Comparison of ENCODE assay signal across 3 cellular contexts in the genomic region with DNA sequence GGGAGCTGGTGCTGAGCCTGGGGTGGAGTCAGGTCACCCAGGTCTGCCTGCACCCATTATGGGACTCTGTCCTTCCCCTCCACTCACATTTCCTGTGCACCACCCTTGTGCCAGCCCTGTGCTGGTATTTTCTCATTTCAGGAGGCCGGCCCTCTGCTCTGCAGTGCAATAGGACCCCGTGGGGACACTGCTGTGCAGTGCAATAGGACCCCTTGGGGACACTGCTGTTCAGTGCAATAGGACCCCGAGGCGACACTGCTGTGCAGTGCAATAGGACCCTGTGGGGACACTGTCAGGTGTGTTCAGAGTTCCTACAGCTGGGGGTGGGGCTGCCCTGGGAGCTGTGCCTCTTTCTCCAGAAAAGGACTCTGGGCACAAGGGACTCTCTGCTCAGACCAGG.
TF ChIP-seq lines count a peak whose summit lies in the region.

No MANE protein-coding gene starts in this region.

TF ChIP-seq in HepG2, 621 proteins besides CTCF, POLR2A, EP300 and RAD21 (continues in another document):
- TF ChIP-seq NR2C2 (CRISPR knock-in tag; IDR thresholded peaks at IDR 0.05; ENCODE audit: borderline replicate concordance), result no peak
- TF ChIP-seq, protein P1, sequence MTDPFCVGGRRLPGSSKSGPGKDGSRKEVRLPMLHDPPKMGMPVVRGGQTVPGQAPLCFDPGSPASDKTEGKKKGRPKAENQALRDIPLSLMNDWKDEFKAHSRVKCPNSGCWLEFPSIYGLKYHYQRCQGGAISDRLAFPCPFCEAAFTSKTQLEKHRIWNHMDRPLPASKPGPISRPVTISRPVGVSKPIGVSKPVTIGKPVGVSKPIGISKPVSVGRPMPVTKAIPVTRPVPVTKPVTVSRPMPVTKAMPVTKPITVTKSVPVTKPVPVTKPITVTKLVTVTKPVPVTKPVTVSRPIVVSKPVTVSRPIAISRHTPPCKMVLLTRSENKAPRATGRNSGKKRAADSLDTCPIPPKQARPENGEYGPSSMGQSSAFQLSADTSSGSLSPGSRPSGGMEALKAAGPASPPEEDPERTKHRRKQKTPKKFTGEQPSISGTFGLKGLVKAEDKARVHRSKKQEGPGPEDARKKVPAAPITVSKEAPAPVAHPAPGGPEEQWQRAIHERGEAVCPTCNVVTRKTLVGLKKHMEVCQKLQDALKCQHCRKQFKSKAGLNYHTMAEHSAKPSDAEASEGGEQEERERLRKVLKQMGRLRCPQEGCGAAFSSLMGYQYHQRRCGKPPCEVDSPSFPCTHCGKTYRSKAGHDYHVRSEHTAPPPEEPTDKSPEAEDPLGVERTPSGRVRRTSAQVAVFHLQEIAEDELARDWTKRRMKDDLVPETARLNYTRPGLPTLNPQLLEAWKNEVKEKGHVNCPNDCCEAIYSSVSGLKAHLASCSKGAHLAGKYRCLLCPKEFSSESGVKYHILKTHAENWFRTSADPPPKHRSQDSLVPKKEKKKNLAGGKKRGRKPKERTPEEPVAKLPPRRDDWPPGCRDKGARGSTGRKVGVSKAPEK (CRISPR knock-in tag; IDR thresholded peaks at IDR 0.05; ENCODE audit: borderline replicate concordance), result no peak
- TF ChIP-seq NR1H2 (CRISPR knock-in tag; IDR thresholded peaks at IDR 0.05; ENCODE audit: borderline replicate concordance, low read depth), result no peak
- no peak for TF ChIP-seq ZNF570 (CRISPR knock-in tag; IDR thresholded peaks at IDR 0.05; ENCODE audit: borderline replicate concordance)
- TF ChIP-seq ARID2 (CRISPR knock-in tag; IDR thresholded peaks at IDR 0.05; ENCODE audit: borderline replicate concordance), result no peak
- no peak for TF ChIP-seq ESRRA (CRISPR knock-in tag; IDR thresholded peaks at IDR 0.05; ENCODE audit: low read depth)
- TF ChIP-seq, protein P2, sequence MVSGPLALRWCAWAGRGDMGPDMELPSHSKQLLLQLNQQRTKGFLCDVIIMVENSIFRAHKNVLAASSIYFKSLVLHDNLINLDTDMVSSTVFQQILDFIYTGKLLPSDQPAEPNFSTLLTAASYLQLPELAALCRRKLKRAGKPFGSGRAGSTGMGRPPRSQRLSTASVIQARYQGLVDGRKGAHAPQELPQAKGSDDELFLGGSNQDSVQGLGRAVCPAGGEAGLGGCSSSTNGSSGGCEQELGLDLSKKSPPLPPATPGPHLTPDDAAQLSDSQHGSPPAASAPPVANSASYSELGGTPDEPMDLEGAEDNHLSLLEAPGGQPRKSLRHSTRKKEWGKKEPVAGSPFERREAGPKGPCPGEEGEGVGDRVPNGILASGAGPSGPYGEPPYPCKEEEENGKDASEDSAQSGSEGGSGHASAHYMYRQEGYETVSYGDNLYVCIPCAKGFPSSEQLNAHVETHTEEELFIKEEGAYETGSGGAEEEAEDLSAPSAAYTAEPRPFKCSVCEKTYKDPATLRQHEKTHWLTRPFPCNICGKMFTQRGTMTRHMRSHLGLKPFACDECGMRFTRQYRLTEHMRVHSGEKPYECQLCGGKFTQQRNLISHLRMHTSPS (CRISPR knock-in tag; IDR thresholded peaks at IDR 0.05; ENCODE audit: low read depth), result no peak
- no peak for TF ChIP-seq RFXAP (CRISPR knock-in tag; IDR thresholded peaks at IDR 0.05; ENCODE audit: borderline replicate concordance)
- TF ChIP-seq FOXA1 (IDR thresholded peaks at IDR 0.05), result no peak
- no peak for TF ChIP-seq FOXA1 (CRISPR knock-in tag; IDR thresholded peaks at IDR 0.05)
- no peak for TF ChIP-seq REXO4 (CRISPR knock-in tag; IDR thresholded peaks at IDR 0.05; ENCODE audit: borderline replicate concordance)
- TF ChIP-seq, protein P3, sequence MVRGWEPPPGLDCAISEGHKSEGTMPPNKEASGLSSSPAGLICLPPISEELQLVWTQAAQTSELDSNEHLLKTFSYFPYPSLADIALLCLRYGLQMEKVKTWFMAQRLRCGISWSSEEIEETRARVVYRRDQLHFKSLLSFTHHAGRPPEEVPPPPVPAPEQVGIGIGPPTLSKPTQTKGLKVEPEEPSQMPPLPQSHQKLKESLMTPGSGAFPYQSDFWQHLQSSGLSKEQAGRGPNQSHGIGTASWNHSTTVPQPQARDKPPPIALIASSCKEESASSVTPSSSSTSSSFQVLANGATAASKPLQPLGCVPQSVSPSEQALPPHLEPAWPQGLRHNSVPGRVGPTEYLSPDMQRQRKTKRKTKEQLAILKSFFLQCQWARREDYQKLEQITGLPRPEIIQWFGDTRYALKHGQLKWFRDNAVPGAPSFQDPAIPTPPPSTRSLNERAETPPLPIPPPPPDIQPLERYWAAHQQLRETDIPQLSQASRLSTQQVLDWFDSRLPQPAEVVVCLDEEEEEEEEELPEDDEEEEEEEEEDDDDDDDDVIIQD (CRISPR knock-in tag; IDR thresholded peaks at IDR 0.05; ENCODE audit: low read depth), result no peak
- no peak for TF ChIP-seq ZNF256 (CRISPR knock-in tag; conservative IDR thresholded peaks at IDR 0.05)
- no peak for TF ChIP-seq SAP130 (CRISPR knock-in tag; IDR thresholded peaks at IDR 0.05; ENCODE audit: low read depth)

TF ChIP-seq in K562, 482 proteins besides CTCF, POLR2A, EP300 and RAD21 (continues in another document):
- TF ChIP-seq, protein P4, sequence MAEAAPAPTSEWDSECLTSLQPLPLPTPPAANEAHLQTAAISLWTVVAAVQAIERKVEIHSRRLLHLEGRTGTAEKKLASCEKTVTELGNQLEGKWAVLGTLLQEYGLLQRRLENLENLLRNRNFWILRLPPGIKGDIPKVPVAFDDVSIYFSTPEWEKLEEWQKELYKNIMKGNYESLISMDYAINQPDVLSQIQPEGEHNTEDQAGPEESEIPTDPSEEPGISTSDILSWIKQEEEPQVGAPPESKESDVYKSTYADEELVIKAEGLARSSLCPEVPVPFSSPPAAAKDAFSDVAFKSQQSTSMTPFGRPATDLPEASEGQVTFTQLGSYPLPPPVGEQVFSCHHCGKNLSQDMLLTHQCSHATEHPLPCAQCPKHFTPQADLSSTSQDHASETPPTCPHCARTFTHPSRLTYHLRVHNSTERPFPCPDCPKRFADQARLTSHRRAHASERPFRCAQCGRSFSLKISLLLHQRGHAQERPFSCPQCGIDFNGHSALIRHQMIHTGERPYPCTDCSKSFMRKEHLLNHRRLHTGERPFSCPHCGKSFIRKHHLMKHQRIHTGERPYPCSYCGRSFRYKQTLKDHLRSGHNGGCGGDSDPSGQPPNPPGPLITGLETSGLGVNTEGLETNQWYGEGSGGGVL (CRISPR knock-in tag; IDR thresholded peaks at IDR 0.05), result no peak
- TF ChIP-seq C11orf30 (IDR thresholded peaks at IDR 0.05; ENCODE audit: low read depth) (no peak), YY1 (IDR thresholded peaks at IDR 0.05; ENCODE audit: borderline replicate concordance in 1 of 3, control insufficient read depth in 1 of 3, extremely low read depth in 1 of 3, insufficient read depth in 3 of 3, insufficient read length in 1 of 3, insufficient replicate concordance in 2 of 3, low read depth in 1 of 3, low read length in 2 of 3) (no peak)
- TF ChIP-seq, protein P5, sequence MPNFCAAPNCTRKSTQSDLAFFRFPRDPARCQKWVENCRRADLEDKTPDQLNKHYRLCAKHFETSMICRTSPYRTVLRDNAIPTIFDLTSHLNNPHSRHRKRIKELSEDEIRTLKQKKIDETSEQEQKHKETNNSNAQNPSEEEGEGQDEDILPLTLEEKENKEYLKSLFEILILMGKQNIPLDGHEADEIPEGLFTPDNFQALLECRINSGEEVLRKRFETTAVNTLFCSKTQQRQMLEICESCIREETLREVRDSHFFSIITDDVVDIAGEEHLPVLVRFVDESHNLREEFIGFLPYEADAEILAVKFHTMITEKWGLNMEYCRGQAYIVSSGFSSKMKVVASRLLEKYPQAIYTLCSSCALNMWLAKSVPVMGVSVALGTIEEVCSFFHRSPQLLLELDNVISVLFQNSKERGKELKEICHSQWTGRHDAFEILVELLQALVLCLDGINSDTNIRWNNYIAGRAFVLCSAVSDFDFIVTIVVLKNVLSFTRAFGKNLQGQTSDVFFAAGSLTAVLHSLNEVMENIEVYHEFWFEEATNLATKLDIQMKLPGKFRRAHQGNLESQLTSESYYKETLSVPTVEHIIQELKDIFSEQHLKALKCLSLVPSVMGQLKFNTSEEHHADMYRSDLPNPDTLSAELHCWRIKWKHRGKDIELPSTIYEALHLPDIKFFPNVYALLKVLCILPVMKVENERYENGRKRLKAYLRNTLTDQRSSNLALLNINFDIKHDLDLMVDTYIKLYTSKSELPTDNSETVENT (CRISPR knock-in tag; IDR thresholded peaks at IDR 0.05), result no peak
- TF ChIP-seq, protein P6, sequence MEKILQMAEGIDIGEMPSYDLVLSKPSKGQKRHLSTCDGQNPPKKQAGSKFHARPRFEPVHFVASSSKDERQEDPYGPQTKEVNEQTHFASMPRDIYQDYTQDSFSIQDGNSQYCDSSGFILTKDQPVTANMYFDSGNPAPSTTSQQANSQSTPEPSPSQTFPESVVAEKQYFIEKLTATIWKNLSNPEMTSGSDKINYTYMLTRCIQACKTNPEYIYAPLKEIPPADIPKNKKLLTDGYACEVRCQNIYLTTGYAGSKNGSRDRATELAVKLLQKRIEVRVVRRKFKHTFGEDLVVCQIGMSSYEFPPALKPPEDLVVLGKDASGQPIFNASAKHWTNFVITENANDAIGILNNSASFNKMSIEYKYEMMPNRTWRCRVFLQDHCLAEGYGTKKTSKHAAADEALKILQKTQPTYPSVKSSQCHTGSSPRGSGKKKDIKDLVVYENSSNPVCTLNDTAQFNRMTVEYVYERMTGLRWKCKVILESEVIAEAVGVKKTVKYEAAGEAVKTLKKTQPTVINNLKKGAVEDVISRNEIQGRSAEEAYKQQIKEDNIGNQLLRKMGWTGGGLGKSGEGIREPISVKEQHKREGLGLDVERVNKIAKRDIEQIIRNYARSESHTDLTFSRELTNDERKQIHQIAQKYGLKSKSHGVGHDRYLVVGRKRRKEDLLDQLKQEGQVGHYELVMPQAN (IDR thresholded peaks at IDR 0.05; ENCODE audit: borderline replicate concordance), result no peak
- TF ChIP-seq, protein P7, sequence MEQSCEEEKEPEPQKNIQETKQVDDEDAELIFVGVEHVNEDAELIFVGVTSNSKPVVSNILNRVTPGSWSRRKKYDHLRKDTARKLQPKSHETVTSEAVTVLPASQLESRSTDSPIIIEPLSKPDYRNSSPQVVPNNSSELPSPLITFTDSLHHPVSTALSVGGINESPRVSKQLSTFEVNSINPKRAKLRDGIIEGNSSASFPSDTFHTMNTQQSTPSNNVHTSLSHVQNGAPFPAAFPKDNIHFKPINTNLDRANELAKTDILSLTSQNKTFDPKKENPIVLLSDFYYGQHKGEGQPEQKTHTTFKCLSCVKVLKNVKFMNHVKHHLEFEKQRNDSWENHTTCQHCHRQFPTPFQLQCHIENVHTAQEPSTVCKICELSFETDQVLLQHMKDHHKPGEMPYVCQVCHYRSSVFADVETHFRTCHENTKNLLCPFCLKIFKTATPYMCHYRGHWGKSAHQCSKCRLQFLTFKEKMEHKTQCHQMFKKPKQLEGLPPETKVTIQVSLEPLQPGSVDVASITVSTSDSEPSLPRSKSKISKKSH (CRISPR knock-in tag; IDR thresholded peaks at IDR 0.05), result no peak

TF ChIP-seq in HEK293T, 16 proteins besides CTCF, POLR2A, EP300 and RAD21:
- TF ChIP-seq HDGF (IDR thresholded peaks at IDR 0.05; ENCODE audit: borderline replicate concordance), result no peak
- TF ChIP-seq SP1 (IDR thresholded peaks at IDR 0.05), result no peak
- TF ChIP-seq, protein P8, sequence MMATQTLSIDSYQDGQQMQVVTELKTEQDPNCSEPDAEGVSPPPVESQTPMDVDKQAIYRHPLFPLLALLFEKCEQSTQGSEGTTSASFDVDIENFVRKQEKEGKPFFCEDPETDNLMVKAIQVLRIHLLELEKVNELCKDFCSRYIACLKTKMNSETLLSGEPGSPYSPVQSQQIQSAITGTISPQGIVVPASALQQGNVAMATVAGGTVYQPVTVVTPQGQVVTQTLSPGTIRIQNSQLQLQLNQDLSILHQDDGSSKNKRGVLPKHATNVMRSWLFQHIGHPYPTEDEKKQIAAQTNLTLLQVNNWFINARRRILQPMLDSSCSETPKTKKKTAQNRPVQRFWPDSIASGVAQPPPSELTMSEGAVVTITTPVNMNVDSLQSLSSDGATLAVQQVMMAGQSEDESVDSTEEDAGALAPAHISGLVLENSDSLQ (IDR thresholded peaks at IDR 0.05), result no peak
- no peak for TF ChIP-seq FOXM1 (IDR thresholded peaks at IDR 0.05; ENCODE audit: borderline replicate concordance)
- no peak for TF ChIP-seq ELF4 (IDR thresholded peaks at IDR 0.05)
- no peak for TF ChIP-seq FOXA1 (IDR thresholded peaks at IDR 0.05)
- TF ChIP-seq L3MBTL2 (conservative IDR thresholded peaks at IDR 0.05), result no peak
- no peak for TF ChIP-seq TARDBP (IDR thresholded peaks at IDR 0.05)
- no peak for TF ChIP-seq CTBP1 (IDR thresholded peaks at IDR 0.05; ENCODE audit: borderline replicate concordance)
- no peak for TF ChIP-seq LEF1 (IDR thresholded peaks at IDR 0.05; ENCODE audit: borderline replicate concordance)
- no peak for TF ChIP-seq ARNT (IDR thresholded peaks at IDR 0.05)
- TF ChIP-seq FOXK2 (IDR thresholded peaks at IDR 0.05), result no peak
- no peak for TF ChIP-seq SUZ12 (IDR thresholded peaks at IDR 0.05)
- TF ChIP-seq ZNF384 (IDR thresholded peaks at IDR 0.05), result no peak
